10 cellular contexts compared by ENCODE assay signal in the genomic region with DNA sequence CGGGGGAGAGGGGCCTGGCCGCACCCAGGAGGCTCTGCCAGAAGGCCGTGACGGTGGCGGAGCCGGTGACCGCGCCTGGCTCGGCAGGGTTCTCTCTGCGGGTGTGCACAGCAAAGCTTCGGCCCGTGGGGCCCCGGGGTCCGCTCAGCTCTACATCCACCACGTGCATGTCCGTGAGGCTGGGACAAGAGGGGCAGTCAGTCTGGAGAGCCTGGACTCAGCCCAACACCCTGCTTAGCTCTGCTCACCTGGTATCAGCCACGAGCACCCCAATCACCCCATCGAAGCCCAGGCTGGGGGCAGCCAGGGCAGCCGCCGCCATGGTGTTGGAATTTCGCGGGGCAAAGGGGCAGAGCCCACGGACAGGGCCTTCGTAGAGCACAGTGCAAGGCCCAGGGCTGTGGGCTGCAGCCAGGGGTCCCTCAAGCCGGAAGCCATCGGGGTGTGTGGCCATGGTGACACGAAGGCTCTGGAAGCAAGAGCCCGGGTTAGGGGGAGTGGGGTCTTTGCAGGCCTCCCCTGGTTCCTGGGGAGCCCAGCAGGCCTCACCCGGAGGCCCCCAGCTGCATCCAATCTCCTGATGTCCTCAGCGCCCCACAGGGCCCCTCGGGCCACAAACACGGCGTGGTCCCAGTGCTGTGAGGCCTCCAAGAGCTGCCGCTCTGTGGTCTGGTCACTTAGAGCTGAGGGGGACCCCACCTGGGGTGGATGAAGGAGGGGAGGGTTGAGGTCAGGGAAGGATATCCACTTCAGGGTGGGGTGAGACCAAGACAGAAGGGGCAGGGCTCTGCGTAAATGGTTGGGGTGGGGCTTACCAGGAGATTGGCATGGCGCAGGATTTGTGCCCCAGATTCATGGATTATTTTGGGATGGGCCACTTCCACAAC. TPM values are rescaled to one million over a fixed set of nuclear protein-coding genes. Genes with fewer than 3 reads are reported as not detected.
A peak's percentile ranks its signal among the peaks of the same experiment; 100 is the strongest.
DNase-seq lines count a peak whose midpoint lies in the region; ATAC-seq and TF ChIP-seq lines count a peak whose summit lies in the region.
"Had no signal": no experiment of that assay in that cellular context is flagged by ENCODE, and none has a peak within 500 bp of the region (broad histone marks: within the 10 kb centered on the region; RNA-seq: fewer than 3 reads in every experiment).

No MANE protein-coding gene starts in this region.

- no peaks in the 10 kb centered on the region for H3K36me3 ChIP-seq in HCT116 (ENCODE audit: control insufficient read depth in 1 of 2, insufficient read depth in 2 of 2, low read length in 2 of 2)
- H3K36me3 ChIP-seq in neural cell (ENCODE audit: insufficient read depth, low read length) = no peaks in the 10 kb centered on the region
- H3K36me3 ChIP-seq: sigmoid colon had no signal

- RAD21 ChIA-PET in HCT116 (lab: Charles Lee; ENCODE audit: low non-redundant PET in 1 of 2, low total read pairs in 2 of 2, uncharacterized antibody in 2 of 2, unreplicated experiment in 2 of 2) = no interaction called here

- H3K4me1 ChIP-seq in HCT116 (ENCODE audit: control insufficient read depth in 1 of 2, insufficient read depth in 2 of 2, low read length in 2 of 2) = peaks cover 3 to 15% of the 10 kb centered on the region in 2 experiments; a peak in 3 of 4 replicates

- ATAC-seq in HCT116 (no peak), HG03045 (IDR thresholded peaks at IDR 0.05; ENCODE audit: unreplicated experiment) (no peak), HG03457 (IDR thresholded peaks at IDR 0.05; ENCODE audit: unreplicated experiment) (no peak)

- no peaks in the 10 kb centered on the region for H3K36me3 Mint-ChIP-seq in MCF 10A (ENCODE audit: insufficient read depth, unreplicated experiment)

- BruUV-seq in HCT116 (replicated peaks; lab: Mats Ljungman, UMichigan) = no TSS peak
- BruUV-seq in MCF 10A (replicated peaks; lab: Mats Ljungman, UMichigan) = no TSS peak

- no peaks in the 10 kb centered on the region for H3K9me3 Mint-ChIP-seq in MCF 10A (ENCODE audit: unreplicated experiment)

- peak overlapping the region; percentile 90 for H3K9ac ChIP-seq in HCT116 (ENCODE audit: low read length)
- H3K9ac ChIP-seq in neural cell (ENCODE audit: low read length) = peak overlapping the region; percentile 95

- H3K4me1 Mint-ChIP-seq in MCF 10A (ENCODE audit: insufficient read depth, unreplicated experiment) = peaks cover 16% of the 10 kb centered on the region

- H3K4me2 ChIP-seq in HCT116 (ENCODE audit: low read length) = peak overlapping the region; percentile 91
- H3K4me2 ChIP-seq in neural cell (ENCODE audit: low read length) = peak overlapping the region; percentile 12

- intact Hi-C loops in HCT116 (cut with micrococcal nuclease) = no loop called here
- intact Hi-C loops in MCF 10A (cut with micrococcal nuclease) = no loop called here

- TF ChIP-seq RAD21 in HCT116 (IDR thresholded peaks at IDR 0.05; ENCODE audit: low read depth) (no peak), neural cell (conservative IDR thresholded peaks at IDR 0.05) (no peak)

- TF ChIP-seq CTCF in HCT116 (IDR thresholded peaks at IDR 0.05 in 2 of 3, conservative IDR thresholded peaks at IDR 0.05 in 1 of 3; ENCODE audit: borderline replicate concordance in 1 of 3, insufficient read depth in 1 of 3, low read depth in 2 of 3, low read length in 2 of 3) (no peak), MCF 10A (IDR thresholded peaks at IDR 0.05; ENCODE audit: unreplicated experiment) (no peak), neural cell (IDR thresholded peaks at IDR 0.05; ENCODE audit: poor library complexity, severe bottlenecking) (no peak)

- no peaks in the 10 kb centered on the region for H3K9me3 ChIP-seq in HCT116 (ENCODE audit: control insufficient read depth in 1 of 2, insufficient read depth in 1 of 2, low read depth in 1 of 2, low read length in 2 of 2)
- no peaks in the 10 kb centered on the region for H3K9me3 ChIP-seq in neural cell (ENCODE audit: low read length)
- H3K9me3 ChIP-seq: sigmoid colon had no signal

- H3K27me3 ChIP-seq in HCT116 (ENCODE audit: insufficient read depth, low read length) = no peaks in the 10 kb centered on the region
- H3K27me3 ChIP-seq in neural cell (ENCODE audit: insufficient read depth, low read depth, low read length) = no peaks in the 10 kb centered on the region

- no peak for TF ChIP-seq EP300 in neural cell (conservative IDR thresholded peaks at IDR 0.05; ENCODE audit: poor library complexity, severe bottlenecking)

- peak overlapping the region; percentile 86 for H3K4me3 Mint-ChIP-seq in MCF 10A (ENCODE audit: unreplicated experiment)

- no peaks in the 10 kb centered on the region for H3K27me3 Mint-ChIP-seq in MCF 10A (ENCODE audit: insufficient read depth, unreplicated experiment)

- H3K4me3 ChIP-seq in HCT116 (replicated peaks in 1 of 2; ENCODE audit: low read depth in 1 of 2, low read length in 2 of 2) = peak overlapping the region; percentile 82 to 90
- H3K4me3 ChIP-seq in neural cell (ENCODE audit: low read length) = peak overlapping the region; percentile 69

- H4K20me1 ChIP-seq in HCT116 (ENCODE audit: insufficient read depth) = no peaks in the 10 kb centered on the region
- no peaks in the 10 kb centered on the region for H4K20me1 ChIP-seq in neural cell (ENCODE audit: insufficient read depth)

- H3K79me2 ChIP-seq in HCT116 (ENCODE audit: insufficient read depth, low read length) (peaks cover 8% of the 10 kb centered on the region; the same call in 1 of the 2 replicates), neural cell (replicated peaks; ENCODE audit: insufficient read depth, low read length) (no peaks in the 10 kb centered on the region)

- no peaks in the 10 kb centered on the region for H3F3A ChIP-seq in neural cell (ENCODE audit: insufficient read depth, low read length, poor library complexity, severe bottlenecking)

- CTCF ChIA-PET in HCT116 (lab: Charles Lee) (interaction anchor here (1.5 kb wide), 2 partner anchors 25 to 44 kb away, joined by 6 to 11 read pairs; no protein-coding TSS in a partner anchor), MCF 10A (lab: Yijun Ruan, JAX) (interaction anchor here (0.6 kb wide), 2 partner anchors 194 to 300 kb away, joined by 3 read pairs; no protein-coding TSS in a partner anchor)

- DNase-seq in HCT116 (ENCODE audit: low read depth, low spot score) (no peak), MCF 10A (ENCODE audit: unreplicated experiment) (no peak), NCI-H226 (no peak)
- DNase-seq: activated CD4-positive, CD25-positive, alpha-beta regulatory T cell treated with anti-CD3 and anti-CD28 coated beads, Interleukin-2, amount 50 U/mL, for 72 hours; NCI-H1436 treated with DMSO at 0.1 percent for 48 hours; sigmoid colon had no signal

- TF ChIP-seq POLR2A in HCT116 (IDR thresholded peaks at IDR 0.05; ENCODE audit: borderline replicate concordance, extremely low read depth, insufficient read depth, insufficient read length) = no peak

- H3K9me2 ChIP-seq in HCT116 (ENCODE audit: insufficient read depth) (no peaks in the 10 kb centered on the region), neural cell (ENCODE audit: insufficient read depth, low read length) (no peaks in the 10 kb centered on the region)

- H2AFZ ChIP-seq in HCT116 (ENCODE audit: low read depth, low read length, poor library complexity, severe bottlenecking) (no peak overlapping the region), neural cell (ENCODE audit: low read depth, low read length) (no peak overlapping the region)

- POLR2A ChIA-PET in HCT116 (lab: Charles Lee) (no interaction called here), MCF 10A (lab: Yijun Ruan, JAX) (interaction anchor here (0.5 to 2.6 kb wide), 8 partner anchors 9 to 293 kb away, joined by 3 to 11 read pairs (median 3); no protein-coding TSS in a partner anchor)

- H3K27ac ChIP-seq in HCT116 (ENCODE audit: low read depth, low read length) (peak overlapping the region; percentile 77; the same call in 1 of the 2 replicates), neural cell (ENCODE audit: low read length) (peak overlapping the region; percentile 100)

- H3K27ac Mint-ChIP-seq in MCF 10A (ENCODE audit: low read depth, unreplicated experiment) = peak overlapping the region; percentile 96

TF ChIP-seq in neural cell, 6 proteins besides CTCF, POLR2A, EP300 and RAD21 (continues in another document):
- TF ChIP-seq POLR2AphosphoS5 (IDR thresholded peaks at IDR 0.05) = no peak

RNA-seq across cellular contexts. Expression of a gene that starts 1.4 kb away (rescaled TPM):
- not detected for total RNA-seq in HCT116 (2021; ENCODE audit: unreplicated experiment)
- polyA plus RNA-seq in HCT116 (2012) = 0.72 and 0.97 TPM in 2 replicates
- total RNA-seq in MCF 10A (2022) = not detected in 2 replicates
- polyA plus RNA-seq in neural cell = 0.98 TPM in 1 of 2 replicates, not detected in the other
- polyA minus RNA-seq in neural cell = not detected in 2 replicates
- total RNA-seq: fibroblast of lung, sigmoid colon had no signal
- polyA plus RNA-seq: fibroblast of lung, sigmoid colon had no signal

RNA-seq across cellular contexts. Expression of a gene that starts 1.4 kb away (rescaled TPM):
- total RNA-seq in HCT116 (2021; ENCODE audit: unreplicated experiment) (40.9 TPM), MCF 10A (2022) (65.8 and 76.9 TPM in 2 replicates)
- polyA plus RNA-seq in HCT116 (2012) = 24.9 and 25.7 TPM in 2 replicates
- 6.6 and 10.7 TPM in 2 replicates for polyA plus RNA-seq in neural cell
- 2.8 and 2.9 TPM in 2 replicates for polyA minus RNA-seq in neural cell

RNA-seq across cellular contexts. Expression of a gene that starts 35.7 kb away (rescaled TPM):
- total RNA-seq in HCT116 (2021; ENCODE audit: unreplicated experiment) (12.2 TPM), MCF 10A (2022) (1.5 and 2.7 TPM in 2 replicates)
- polyA plus RNA-seq in HCT116 (2012) = 19.2 and 19.3 TPM in 2 replicates
- 3.3 and 6.5 TPM in 2 replicates for polyA plus RNA-seq in neural cell
- 1.2 and 1.9 TPM in 2 replicates for polyA minus RNA-seq in neural cell

RNA-seq across cellular contexts. Expression of a gene that starts 36.0 kb away (rescaled TPM):
- total RNA-seq in HCT116 (2021; ENCODE audit: unreplicated experiment) (92.4 TPM), MCF 10A (2022) (61.3 and 61.8 TPM in 2 replicates)
- polyA plus RNA-seq in HCT116 (2012) = 68.1 and 70.4 TPM in 2 replicates
- 233 and 270 TPM in 2 replicates for polyA plus RNA-seq in neural cell
- polyA minus RNA-seq in neural cell = 126 and 135 TPM in 2 replicates

RNA-seq across cellular contexts. Expression of a gene that starts 55.9 kb away (rescaled TPM):
- 0.89 TPM for total RNA-seq in HCT116 (2021; ENCODE audit: unreplicated experiment)
- 1.7 and 2.0 TPM in 2 replicates for polyA plus RNA-seq in HCT116 (2012)
- not detected in 2 replicates for total RNA-seq in MCF 10A (2022)
- 83.1 and 98.9 TPM in 2 replicates for polyA plus RNA-seq in neural cell
- 151 and 186 TPM in 2 replicates for polyA minus RNA-seq in neural cell
